ENCODE assay signal across 11 cellular contexts in the genomic region with DNA sequence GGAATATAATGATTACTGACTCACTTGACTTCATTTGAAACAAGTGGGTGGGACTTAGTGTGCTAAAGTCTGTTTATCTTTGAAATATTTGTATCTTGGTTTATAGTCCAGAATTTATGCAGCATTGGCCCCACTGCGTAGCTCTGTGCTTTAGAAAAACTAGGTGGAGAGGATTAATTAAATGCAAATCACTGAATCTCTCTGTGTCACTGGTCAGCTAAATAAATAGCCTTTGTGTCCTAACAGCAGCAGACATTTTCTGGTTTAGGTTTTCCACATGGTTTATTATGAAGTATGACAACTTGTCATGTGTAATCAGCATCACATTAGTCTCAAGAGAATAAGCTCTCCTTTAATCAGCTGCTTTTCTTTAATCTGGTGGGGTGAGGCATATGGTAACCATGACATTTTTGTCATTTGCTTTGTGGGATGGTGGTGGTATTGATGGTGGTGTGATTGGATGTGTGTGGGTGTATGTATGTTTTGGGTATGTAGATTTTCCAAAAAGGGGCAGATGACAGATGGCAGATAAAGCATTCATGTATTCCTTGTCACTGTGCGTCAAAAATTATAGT. TPM values are rescaled to one million over a fixed set of nuclear protein-coding genes. Genes with fewer than 3 reads are reported as not detected.
DNase-seq lines count a peak whose midpoint lies in the region; ATAC-seq lines count a peak whose summit lies in the region.
"Had no signal": no experiment of that assay in that cellular context is flagged by ENCODE, and none has a peak within 500 bp of the region (broad histone marks: within the 10 kb centered on the region; RNA-seq: fewer than 3 reads in every experiment).

No MANE protein-coding gene starts in this region.

- H3K27me3 ChIP-seq in adipocyte (replicated peaks; ENCODE audit: control insufficient read depth, insufficient read depth, low read length) = no peaks in the 10 kb centered on the region

- intact Hi-C loops in left colon (cut with DNase I, micrococcal nuclease) (no loop called here), left ventricle myocardium superior (cut with micrococcal nuclease) (no loop called here)

- H3K4me1 ChIP-seq in adipocyte (ENCODE audit: control insufficient read depth, insufficient read depth, low read length) = peaks cover 17% of the 10 kb centered on the region

- peak in 2 of 3 donors; percentile 5 to 17 for DNase-seq in stimulated activated CD4-positive, alpha-beta T cell treated with anti-CD3 and anti-CD28 coated beads, Interleukin-12 subunit alpha, Interleukin-12 subunit beta, amount 100 ng/mL, for 48 hours (ENCODE audit: low read depth in 2 of 3, low spot score in 1 of 3)
- DNase-seq in stimulated activated CD4-positive, alpha-beta T cell treated with anti-CD3 and anti-CD28 coated beads, Interleukin-4, amount 100 ng/mL, for 1 hour = no peak
- DNase-seq in adipocyte (ENCODE audit: low read depth) = peak; percentile 71
- no peak for DNase-seq in left colon
- no peak for DNase-seq in left ventricle myocardium superior
- no peak for DNase-seq in HPDE6-E6E7 (ENCODE audit: extremely low spot score)
- DNase-seq: CD4-positive, alpha-beta T cell; naive thymus-derived CD8-positive, alpha-beta T cell; RPMI8226 had no signal

- peak overlapping the region; percentile 71 for H3K27ac ChIP-seq in temporal lobe (ENCODE audit: low read depth, low read length)

- no peaks in the 10 kb centered on the region for H3K9me3 ChIP-seq in adipocyte (ENCODE audit: control insufficient read depth, low read length)

- peaks cover 18% of the 10 kb centered on the region for H3K36me3 ChIP-seq in adipocyte (ENCODE audit: control insufficient read depth, insufficient read depth, low read length, severe bottlenecking)

- ATAC-seq in left colon (peak; percentile 52), left ventricle myocardium superior (no peak), HG03135 (IDR thresholded peaks at IDR 0.05; ENCODE audit: unreplicated experiment) (no peak)
- ATAC-seq: naive thymus-derived CD8-positive, alpha-beta T cell had no signal

- no peak overlapping the region for H3K4me3 ChIP-seq in adipocyte (ENCODE audit: low read length)

- no peak overlapping the region for H3K9ac ChIP-seq in adipocyte (ENCODE audit: low read length)

RNA-seq across cellular contexts. Expression of gene BCL2L13, which starts 33.9 kb away (rescaled TPM):
- total RNA-seq in left colon (10 to 100 TPM; 49.8 to 54.6 TPM), temporal lobe (27.0 TPM), left ventricle myocardium superior (92.9 TPM)

RNA-seq across cellular contexts. Expression of gene ATP6V1E1, which starts 44.0 kb away (rescaled TPM):
- total RNA-seq in left colon (100 to 1,000 TPM; 100 to 102 TPM), temporal lobe (80.6 TPM), left ventricle myocardium superior (210 TPM)

Comparison
In these comparisons a context has a peak if more than half of its experiments do, and no peak if none do; other contexts are left out.
1. DNase-seq: peak in stimulated activated CD4-positive, alpha-beta T cell treated with anti-CD3 and anti-CD28 coated beads, Interleukin-12 subunit alpha, Interleukin-12 subunit beta, amount 100 ng/mL, for 48 hours (2 of 3) and adipocyte (single experiment); none in stimulated activated CD4-positive, alpha-beta T cell treated with anti-CD3 and anti-CD28 coated beads, Interleukin-4, amount 100 ng/mL, for 1 hour (single experiment), left colon (0 of 2), left ventricle myocardium superior (single experiment) and HPDE6-E6E7 (single experiment).